ENCODE assay signal across 29 cellular contexts in genomic region chr7:112125250-112125649, GRCh38.
DNase-seq lines count a peak whose midpoint lies in the region; ATAC-seq and TF ChIP-seq lines count a peak whose summit lies in the region.
"Had no signal": no experiment of that assay in that cellular context is flagged by ENCODE, and none has a peak within 500 bp of the region (broad histone marks: within the 10 kb centered on the region; RNA-seq: fewer than 3 reads in every experiment).

No MANE protein-coding gene starts in this region.

- no peak overlapping the region for H3K4me3 Mint-ChIP-seq in osteocyte (ENCODE audit: unreplicated experiment)
- H3K4me3 Mint-ChIP-seq: CD4-positive, CD25-positive, alpha-beta regulatory T cell; GM23338; H9 had no signal

- H3K4me1 Mint-ChIP-seq in osteocyte (ENCODE audit: unreplicated experiment) = no peaks in the 10 kb centered on the region
- H3K4me1 Mint-ChIP-seq: CD4-positive, CD25-positive, alpha-beta regulatory T cell had no signal

- intact Hi-C loops in ascending aorta (cut with DNase I) = no loop called here

- H3K27ac ChIP-seq in cingulate gyrus (ENCODE audit: low read depth, low read length) = peak overlapping the region; percentile 74
- H3K27ac ChIP-seq in substantia nigra (ENCODE audit: low read depth, low read length, poor library complexity, severe bottlenecking) = peak overlapping the region; percentile 92
- no peak overlapping the region for H3K27ac ChIP-seq in ascending aorta
- H3K27ac ChIP-seq: BLaER1, SJSA1 had no signal

- H3K36me3 Mint-ChIP-seq in osteocyte (ENCODE audit: unreplicated experiment) = peaks cover 7% of the 10 kb centered on the region
- H3K36me3 Mint-ChIP-seq: CD4-positive, CD25-positive, alpha-beta regulatory T cell had no signal

- H3K27me3 Mint-ChIP-seq in osteocyte (ENCODE audit: unreplicated experiment) = no peaks in the 10 kb centered on the region

- no peaks in the 10 kb centered on the region for H3K36me3 ChIP-seq in ascending aorta
- H3K36me3 ChIP-seq: BLaER1, SJSA1 had no signal

- peaks cover 0 to 2% of the 10 kb centered on the region in 2 donors for H3K4me1 ChIP-seq in ascending aorta
- H3K4me1 ChIP-seq: BLaER1, SJSA1 had no signal

- no peak overlapping the region for H3K4me3 ChIP-seq in ascending aorta
- H3K4me3 ChIP-seq: BLaER1, GM12878, GM23338, SJSA1 had no signal

- H3K9me3 ChIP-seq in ascending aorta = no peaks in the 10 kb centered on the region
- H3K9me3 ChIP-seq: BLaER1, SJSA1 had no signal

- DNase-seq in NCI-H2227 (lab: John Stamatoyannopoulos, UW; ENCODE audit: unreplicated experiment) (peak; percentile 81), globus pallidus (ENCODE audit: low spot score) (peak; percentile 84), substantia nigra (lab: John Stamatoyannopoulos, UW) (peak in 1 of 49 donors; percentile 63), ascending aorta (ENCODE audit: low spot score in 2 of 2) (no peak), osteocyte (ENCODE audit: extremely low spot score, unreplicated experiment) (no peak)
- DNase-seq: CD4-positive, CD25-positive, alpha-beta regulatory T cell; COR-L47; DMS79; EL; GDM1; H9; KBM-7; MV-4-11; NCI-H1105; NCI-H1436 treated with DMSO at 0.1 percent for 48 hours; NCI-H187 treated with DMSO at 0.1 percent for 48 hours; NCI-H2171 treated with DMSO at 0.1 percent for 48 hours; NCI-H446; NCI-H526; NCI-H82; NK-92 treated with Interleukin-12 subunit alpha and Interleukin-12 subunit beta, amount 100 ng/mL, for 24 hours; Right ventricle myocardium superior; RPMI8226 had no signal

- H3K9me3 Mint-ChIP-seq in osteocyte (ENCODE audit: unreplicated experiment) = peaks cover 3% of the 10 kb centered on the region
- H3K9me3 Mint-ChIP-seq: H9 had no signal

- no peak overlapping the region for H3K27ac Mint-ChIP-seq in osteocyte (ENCODE audit: unreplicated experiment)
- H3K27ac Mint-ChIP-seq: CD4-positive, CD25-positive, alpha-beta regulatory T cell; GM23338; H9 had no signal

- no peaks in the 10 kb centered on the region for H3K27me3 ChIP-seq in ascending aorta
- H3K27me3 ChIP-seq: BLaER1, SJSA1 had no signal

- no peak for ATAC-seq in HG02798 (IDR thresholded peaks at IDR 0.05; ENCODE audit: poor library complexity, unreplicated experiment)
- ATAC-seq: GM12878, GM23338 had no signal

- TF ChIP-seq CTCF in ascending aorta (IDR thresholded peaks at IDR 0.05) (no peak), osteocyte (IDR thresholded peaks at IDR 0.05) (no peak)

Comparison
In these comparisons a context has a peak if more than half of its experiments do, and no peak if none do; other contexts are left out.
1. DNase-seq: peak in NCI-H2227 (single experiment) and globus pallidus (single experiment); none in ascending aorta (0 of 2) and osteocyte (single experiment).
2. H3K27ac ChIP-seq: peak in cingulate gyrus (single experiment) and substantia nigra (single experiment); none in ascending aorta (0 of 2).